ENCODE assay signal across 30 cellular contexts in genomic region chr11:61098778-61099177, GRCh38. TPM values are rescaled to one million over a fixed set of nuclear protein-coding genes. Genes with fewer than 3 reads are reported as not detected.
DNase-seq lines count a peak whose midpoint lies in the region; ATAC-seq and TF ChIP-seq lines count a peak whose summit lies in the region.
"Had no signal": no experiment of that assay in that cellular context is flagged by ENCODE, and none has a peak within 500 bp of the region (broad histone marks: within the 10 kb centered on the region; RNA-seq: fewer than 3 reads in every experiment).

No MANE protein-coding gene starts in this region.

- H3K79me2 ChIP-seq in OCI-LY3 (ENCODE audit: low read length) = no peaks in the 10 kb centered on the region

- no peaks in the 10 kb centered on the region for H3K27me3 Mint-ChIP-seq in activated T-cell treated with anti-CD3 and anti-CD28 coated beads, Interleukin-2, amount 50 U/mL, for 24 hours
- H3K27me3 Mint-ChIP-seq in activated T-cell treated with anti-CD3 and anti-CD28 coated beads, Interleukin-2, amount 50 U/mL, for 4 hours (ENCODE audit: low read depth) = no peaks in the 10 kb centered on the region
- H3K27me3 Mint-ChIP-seq in CD4-positive, CD25-positive, alpha-beta regulatory T cell = no peaks in the 10 kb centered on the region

- no peak overlapping the region for H3K4me3 Mint-ChIP-seq in activated T-cell treated with anti-CD3 and anti-CD28 coated beads, Interleukin-2, amount 50 U/mL, for 24 hours
- H3K4me3 Mint-ChIP-seq in activated T-cell treated with anti-CD3 and anti-CD28 coated beads, Interleukin-2, amount 50 U/mL, for 4 hours = no peak overlapping the region
- no peak overlapping the region for H3K4me3 Mint-ChIP-seq in CD4-positive, CD25-positive, alpha-beta regulatory T cell
- H3K4me3 Mint-ChIP-seq: CD8-positive, alpha-beta T cell; GM23338; HFFc6 had no signal

- peak overlapping the region; percentile 81 for H3K4me2 ChIP-seq in OCI-LY3 (ENCODE audit: low read length)
- H3K4me2 ChIP-seq: A549, GM23338 had no signal

- no peaks in the 10 kb centered on the region for H3K36me3 ChIP-seq in CD4-positive, CD25-positive, alpha-beta regulatory T cell (ENCODE audit: control insufficient read depth, insufficient read depth, low read length)
- H3K36me3 ChIP-seq in OCI-LY3 (replicated peaks; ENCODE audit: low read depth, low read length) = no peaks in the 10 kb centered on the region
- H3K36me3 ChIP-seq: HAP-1, MG63 had no signal

- peak overlapping the region; percentile 66; the same call in 1 of the 2 replicates for H3K9ac ChIP-seq in OCI-LY3 (ENCODE audit: low read length)

- H4K20me1 ChIP-seq in OCI-LY3 (ENCODE audit: insufficient read depth, low read length) = no peaks in the 10 kb centered on the region

- no peak overlapping the region for H3K27ac Mint-ChIP-seq in activated T-cell treated with anti-CD3 and anti-CD28 coated beads, Interleukin-2, amount 50 U/mL, for 24 hours
- H3K27ac Mint-ChIP-seq in CD4-positive, CD25-positive, alpha-beta regulatory T cell = no peak overlapping the region
- H3K27ac Mint-ChIP-seq: CD8-positive, alpha-beta T cell; GM23338; HFFc6 had no signal

- H3K27ac ChIP-seq in CD4-positive, CD25-positive, alpha-beta regulatory T cell (ENCODE audit: insufficient read depth, low read length, poor library complexity, severe bottlenecking) = peak overlapping the region; percentile 59
- peak overlapping the region; percentile 91 for H3K27ac ChIP-seq in OCI-LY3 (ENCODE audit: low read length)
- H3K27ac ChIP-seq: A549 had no signal

- no peaks in the 10 kb centered on the region for H3K27me3 ChIP-seq in CD4-positive, CD25-positive, alpha-beta regulatory T cell (ENCODE audit: control insufficient read depth, insufficient read depth, low read length)
- no peaks in the 10 kb centered on the region for H3K27me3 ChIP-seq in OCI-LY3 (ENCODE audit: low read depth, low read length)
- H3K27me3 ChIP-seq: MG63 had no signal

- no peak for TF ChIP-seq CTCF in OCI-LY3 (IDR thresholded peaks at IDR 0.05; ENCODE audit: low read depth, low read length)

- peaks cover 16% of the 10 kb centered on the region for H3K36me3 Mint-ChIP-seq in activated T-cell treated with anti-CD3 and anti-CD28 coated beads, Interleukin-2, amount 50 U/mL, for 24 hours (ENCODE audit: low read depth)
- peaks cover 10% of the 10 kb centered on the region for H3K36me3 Mint-ChIP-seq in activated T-cell treated with anti-CD3 and anti-CD28 coated beads, Interleukin-2, amount 50 U/mL, for 4 hours (ENCODE audit: insufficient read depth)
- H3K36me3 Mint-ChIP-seq in CD4-positive, CD25-positive, alpha-beta regulatory T cell = peaks cover 7% of the 10 kb centered on the region

- H3K9me3 ChIP-seq in CD4-positive, CD25-positive, alpha-beta regulatory T cell (ENCODE audit: control insufficient read depth in 2 of 2, low read length in 2 of 2) = no peaks in the 10 kb centered on the region
- H3K9me3 ChIP-seq in OCI-LY3 (ENCODE audit: insufficient read depth, low read length) = 0 out of 2 replicates have a peak, but pooled peaks cover 4% of the 10 kb centered on the region
- H3K9me3 ChIP-seq: HAP-1, MG63 had no signal

- H3K4me1 Mint-ChIP-seq in activated T-cell treated with anti-CD3 and anti-CD28 coated beads, Interleukin-2, amount 50 U/mL, for 24 hours (ENCODE audit: low read depth) = peaks cover 24% of the 10 kb centered on the region
- H3K4me1 Mint-ChIP-seq in activated T-cell treated with anti-CD3 and anti-CD28 coated beads, Interleukin-2, amount 50 U/mL, for 4 hours (ENCODE audit: low read depth) = peaks cover 20% of the 10 kb centered on the region
- H3K4me1 Mint-ChIP-seq in CD4-positive, CD25-positive, alpha-beta regulatory T cell = peaks cover 0 to 23% (median 11%) of the 10 kb centered on the region in 4 donors
- H3K4me1 Mint-ChIP-seq: GM23338 had no signal

- H3K4me3 ChIP-seq in CD4-positive, CD25-positive, alpha-beta regulatory T cell (ENCODE audit: low read depth, low read length) = no peak overlapping the region
- H3K4me3 ChIP-seq in OCI-LY3 (ENCODE audit: low read length) = peak overlapping the region; percentile 48
- H3K4me3 ChIP-seq: A549, GM23338, HAP-1, MG63 had no signal

- no peak for ATAC-seq in activated T-cell treated with anti-CD3 and anti-CD28 coated beads, Interleukin-2, amount 50 U/mL, for 4 hours
- no peak for ATAC-seq in CD4-positive, CD25-positive, alpha-beta regulatory T cell (ENCODE audit: low read depth in 2 of 2)
- ATAC-seq in HG03432 (IDR thresholded peaks at IDR 0.05; ENCODE audit: unreplicated experiment) = no peak
- ATAC-seq: A549; CD8-positive, alpha-beta T cell; GM23338 had no signal

- peaks cover 18% of the 10 kb centered on the region for H3K4me1 ChIP-seq in CD4-positive, CD25-positive, alpha-beta regulatory T cell (ENCODE audit: control insufficient read depth, insufficient read depth, low read length, poor library complexity, severe bottlenecking)
- H3K4me1 ChIP-seq in OCI-LY3 (ENCODE audit: low read length) = peaks cover 67% of the 10 kb centered on the region
- H3K4me1 ChIP-seq: A549, HAP-1 had no signal

- no peaks in the 10 kb centered on the region for H3K9me3 Mint-ChIP-seq in activated T-cell treated with anti-CD3 and anti-CD28 coated beads, Interleukin-2, amount 50 U/mL, for 24 hours
- no peaks in the 10 kb centered on the region for H3K9me3 Mint-ChIP-seq in activated T-cell treated with anti-CD3 and anti-CD28 coated beads, Interleukin-2, amount 50 U/mL, for 4 hours
- peaks cover 0 to 3% (median 0%) of the 10 kb centered on the region in 7 donors for H3K9me3 Mint-ChIP-seq in CD4-positive, CD25-positive, alpha-beta regulatory T cell
- H3K9me3 Mint-ChIP-seq: CD8-positive, alpha-beta T cell had no signal

- DNase-seq in activated T-cell treated with anti-CD3 and anti-CD28 coated beads, Interleukin-2, amount 50 U/mL, for 24 hours = peak; percentile 32
- DNase-seq in activated T-cell treated with anti-CD3 and anti-CD28 coated beads, Interleukin-2, amount 50 U/mL, for 4 hours = no peak
- no peak for DNase-seq in CD4-positive, CD25-positive, alpha-beta regulatory T cell
- DNase-seq in mesenteric fat pad (ENCODE audit: low spot score) (peak; percentile 68), GF-D8 (lab: John Stamatoyannopoulos, UW) (no peak), NCI-H2107 treated with DMSO at 0.1 percent for 48 hours (lab: John Stamatoyannopoulos, UW; ENCODE audit: unreplicated experiment) (no peak)
- DNase-seq: AML-193; C1 segment of cervical spinal cord; Calu3; CD8-positive, alpha-beta T cell; DMS153; DND-41; HFFc6; KBM-7; MG63; NCI-H1105 treated with DMSO at 0.1 percent for 48 hours; NCI-H146; NCI-H1930; NCI-H2107; NCI-H446; NCI-H524 treated with DMSO at 0.1 percent for 48 hours; NCI-H774; Right ventricle myocardium superior; RPMI8226 had no signal

- H2AFZ ChIP-seq in OCI-LY3 (ENCODE audit: low read depth, low read length) = peak overlapping the region; percentile 55; the same call in 1 of the 2 replicates
- H2AFZ ChIP-seq: GM23338 had no signal

RNA-seq across cellular contexts. Expression of gene CD5, which starts 3.5 kb away (rescaled TPM):
- total RNA-seq in activated T-cell treated with anti-CD3 and anti-CD28 coated beads, Interleukin-2, amount 50 U/mL, for 4 hours = 100 to 1,000 TPM; 318 to 420 (median 359) TPM
- total RNA-seq in CD4-positive, CD25-positive, alpha-beta regulatory T cell = 390 TPM
- 100 to 1,000 TPM; 150 to 253 (median 213) TPM for polyA plus RNA-seq in CD4-positive, CD25-positive, alpha-beta regulatory T cell
- total RNA-seq in mesenteric fat pad = 0.26 TPM
- total RNA-seq: Calu3, GM23338, HFFc6, Right ventricle myocardium superior, SK-MEL-5 had no signal
- polyA plus RNA-seq: A549, GM23338 had no signal

Comparison
In these comparisons a context has a peak if more than half of its experiments do, and no peak if none do; other contexts are left out.
1. DNase-seq: peak in activated T-cell treated with anti-CD3 and anti-CD28 coated beads, Interleukin-2, amount 50 U/mL, for 24 hours (single experiment) and mesenteric fat pad (single experiment); none in activated T-cell treated with anti-CD3 and anti-CD28 coated beads, Interleukin-2, amount 50 U/mL, for 4 hours (single experiment), CD4-positive, CD25-positive, alpha-beta regulatory T cell (0 of 3), GF-D8 (single experiment) and NCI-H2107 treated with DMSO at 0.1 percent for 48 hours (single experiment).
2. RNA of gene CD5, which starts 3.5 kb away (total RNA-seq): 390 TPM in CD4-positive, CD25-positive, alpha-beta regulatory T cell (single experiment) and 318 to 420 TPM in activated T-cell treated with anti-CD3 and anti-CD28 coated beads, Interleukin-2, amount 50 U/mL, for 4 hours; 0.26 TPM in mesenteric fat pad (single experiment); every median in the first group is over 100 times any median in the second.